11 cellular contexts compared by ENCODE assay signal in genomic region chr22:26322179-26322905, GRCh38.
DNase-seq lines count a peak whose midpoint lies in the region; ATAC-seq and TF ChIP-seq lines count a peak whose summit lies in the region.
"Had no signal": no experiment of that assay in that cellular context is flagged by ENCODE, and none has a peak within 500 bp of the region (broad histone marks: within the 10 kb centered on the region; RNA-seq: fewer than 3 reads in every experiment).

No MANE protein-coding gene starts in this region.

- H3K27ac Mint-ChIP-seq in activated CD8-positive, alpha-beta T cell treated with anti-CD3 and anti-CD28 coated beads for 36 hours = no peak overlapping the region
- H3K27ac Mint-ChIP-seq: T-cell had no signal

- H3K4me1 Mint-ChIP-seq in activated CD8-positive, alpha-beta T cell treated with anti-CD3 and anti-CD28 coated beads for 36 hours (ENCODE audit: low read depth) = no peaks in the 10 kb centered on the region
- H3K4me1 Mint-ChIP-seq: T-cell had no signal

- intact Hi-C loops in activated CD8-positive, alpha-beta T cell treated with anti-CD3 and anti-CD28 coated beads for 36 hours (cut with micrococcal nuclease) = no loop called here

- no peak overlapping the region for H3K4me3 Mint-ChIP-seq in activated CD8-positive, alpha-beta T cell treated with anti-CD3 and anti-CD28 coated beads for 36 hours
- H3K4me3 Mint-ChIP-seq: T-cell had no signal

- POLR2A ChIA-PET in activated CD8-positive, alpha-beta T cell treated with anti-CD3 and anti-CD28 coated beads for 36 hours (lab: Charles Lee) = no interaction called here

- H3K9me3 Mint-ChIP-seq in activated CD8-positive, alpha-beta T cell treated with anti-CD3 and anti-CD28 coated beads for 36 hours = no peaks in the 10 kb centered on the region
- H3K9me3 Mint-ChIP-seq: T-cell had no signal

- no peaks in the 10 kb centered on the region for H3K36me3 ChIP-seq in osteoblast (ENCODE audit: insufficient read depth, low read length)
- H3K36me3 ChIP-seq: stomach had no signal

- peak overlapping the region; percentile 34 for H2AFZ ChIP-seq in osteoblast (ENCODE audit: low read length)

- H3K27me3 Mint-ChIP-seq in activated CD8-positive, alpha-beta T cell treated with anti-CD3 and anti-CD28 coated beads for 36 hours = peaks cover 4% of the 10 kb centered on the region

- no peaks in the 10 kb centered on the region for H3K79me2 ChIP-seq in osteoblast (ENCODE audit: insufficient read depth, low read length)

- H3K27me3 ChIP-seq in osteoblast (ENCODE audit: insufficient read depth, low read length) = no peaks in the 10 kb centered on the region
- H3K27me3 ChIP-seq: body of pancreas had no signal

- no peaks in the 10 kb centered on the region for H3K36me3 Mint-ChIP-seq in activated CD8-positive, alpha-beta T cell treated with anti-CD3 and anti-CD28 coated beads for 36 hours (ENCODE audit: low read depth)
- H3K36me3 Mint-ChIP-seq: T-cell had no signal

- H3K4me2 ChIP-seq in osteoblast (ENCODE audit: insufficient read depth, low read length) = peak overlapping the region; percentile 68

- no peak for ATAC-seq in HG03469 (IDR thresholded peaks at IDR 0.05; ENCODE audit: unreplicated experiment)
- no peak for ATAC-seq in HG03460 (IDR thresholded peaks at IDR 0.05; ENCODE audit: unreplicated experiment)
- ATAC-seq in activated CD8-positive, alpha-beta T cell treated with anti-CD3 and anti-CD28 coated beads for 36 hours = no peak
- ATAC-seq: body of pancreas, T-cell had no signal

- H4K20me1 ChIP-seq in osteoblast (ENCODE audit: insufficient read depth, low read length) = no peaks in the 10 kb centered on the region

- CTCF ChIA-PET in activated CD8-positive, alpha-beta T cell treated with anti-CD3 and anti-CD28 coated beads for 36 hours (lab: Charles Lee) = interaction anchor here (2.0 kb wide), 1 partner anchor 8 kb away, joined by 12 read pairs; no protein-coding TSS in a partner anchor

- peaks cover 29% of the 10 kb centered on the region for H3K4me1 ChIP-seq in osteoblast (ENCODE audit: insufficient read depth, low read length)
- H3K4me1 ChIP-seq: body of pancreas, stomach had no signal

- H3K4me3 ChIP-seq in osteoblast (ENCODE audit: insufficient read depth, low read length) = peak overlapping the region; percentile 6
- H3K4me3 ChIP-seq: body of pancreas, stomach had no signal

- peak overlapping the region; percentile 93 for H3K27ac ChIP-seq in osteoblast (ENCODE audit: low read depth, low read length)
- H3K27ac ChIP-seq: body of pancreas, stomach had no signal

- peak; percentile 90 for DNase-seq in GM03348 (ENCODE audit: low spot score)
- peak; percentile 76 for DNase-seq in NCI-H226
- peak; percentile 26 for DNase-seq in cerebellum (ENCODE audit: low spot score)
- peak; percentile 96 for DNase-seq in osteoblast (ENCODE audit: insufficient read length, low spot score, missing footprints)
- no peak for DNase-seq in NK-92 (lab: John Stamatoyannopoulos, UW; ENCODE audit: unreplicated experiment)
- no peak for DNase-seq in activated CD8-positive, alpha-beta T cell treated with anti-CD3 and anti-CD28 coated beads for 36 hours
- DNase-seq: body of pancreas, stomach, T-cell had no signal

- H3K9me3 ChIP-seq in osteoblast (ENCODE audit: low read depth, low read length) = no peaks in the 10 kb centered on the region
- H3K9me3 ChIP-seq: body of pancreas, stomach had no signal

- TF ChIP-seq CTCF in osteoblast (IDR thresholded peaks at IDR 0.05; ENCODE audit: extremely low read depth, low read depth, low read length) = no peak
- TF ChIP-seq CTCF in activated CD8-positive, alpha-beta T cell treated with anti-CD3 and anti-CD28 coated beads for 36 hours (IDR thresholded peaks at IDR 0.05) = no peak

Comparison
In these comparisons a context has a peak if more than half of its experiments do, and no peak if none do; other contexts are left out.
1. DNase-seq: peak in GM03348 (single experiment), NCI-H226 (single experiment), cerebellum (single experiment) and osteoblast (single experiment); none in NK-92 (single experiment) and activated CD8-positive, alpha-beta T cell treated with anti-CD3 and anti-CD28 coated beads for 36 hours (single experiment).